In genomic region chr16:51705142-51705541, GRCh38 we compare ENCODE assay signal across 26 cellular contexts.
"Had no signal": no experiment of that assay in that cellular context is flagged by ENCODE, and none has a peak within 500 bp of the region (broad histone marks: within the 10 kb centered on the region; RNA-seq: fewer than 3 reads in every experiment).

No MANE protein-coding gene starts in this region.

- H3K36me3 ChIP-seq: colonic mucosa, esophagus squamous epithelium, gastroesophageal sphincter, heart left ventricle, left lung, lower lobe of right lung had no signal

- H3K27ac Mint-ChIP-seq: dendritic cell treated with granulocyte-macrophage colony-stimulating factor and Interleukin-4, amounts not matched to agents 40 ng/mL and 50 ng/mL, for 4 days; effector memory CD8-positive, alpha-beta T cell; immature natural killer cell; mesothelial cell of epicardium; naive B cell; naive thymus-derived CD8-positive, alpha-beta T cell had no signal

- H3K9me3 ChIP-seq: colonic mucosa had no signal

- H3K4me3 Mint-ChIP-seq: dendritic cell treated with granulocyte-macrophage colony-stimulating factor and Interleukin-4, amounts not matched to agents 40 ng/mL and 50 ng/mL, for 4 days; effector memory CD8-positive, alpha-beta T cell; immature natural killer cell; mesothelial cell of epicardium; naive B cell; naive thymus-derived CD8-positive, alpha-beta T cell had no signal

- H3K27me3 Mint-ChIP-seq: dendritic cell treated with granulocyte-macrophage colony-stimulating factor and Interleukin-4, amounts not matched to agents 40 ng/mL and 50 ng/mL, for 4 days; effector memory CD8-positive, alpha-beta T cell had no signal

- H3K4me1 Mint-ChIP-seq: immature natural killer cell; mesothelial cell of epicardium; naive B cell; naive thymus-derived CD8-positive, alpha-beta T cell had no signal

- H3K4me1 ChIP-seq: colonic mucosa, esophagus squamous epithelium, gastroesophageal sphincter, heart left ventricle, left lung, lower lobe of right lung had no signal

- H3K4me3 ChIP-seq: colonic mucosa, esophagus squamous epithelium, gastroesophageal sphincter, heart left ventricle, hepatocyte, left lung, lower lobe of right lung, mucosa of descending colon had no signal

- DNase-seq: colonic mucosa; cortex of kidney; effector CD8-positive, alpha-beta T cell; effector memory CD8-positive, alpha-beta T cell; erythroblast; esophagus squamous epithelium; foreskin fibroblast; foreskin melanocyte; heart left ventricle; hypothalamus; immature natural killer cell; islet precursor cell; left cardiac atrium; left lung; left ventricle myocardium superior; lower lobe of right lung; mesenchymal stem cell; mucosa of descending colon; naive B cell; naive thymus-derived CD8-positive, alpha-beta T cell had no signal

- H3K27me3 ChIP-seq: colonic mucosa, esophagus squamous epithelium, gastroesophageal sphincter, heart left ventricle, hepatocyte, left lung had no signal

- H3K27ac ChIP-seq: colonic mucosa, epithelial cell of prostate, esophagus squamous epithelium, gastroesophageal sphincter, heart left ventricle, hepatocyte, left lung, lower lobe of right lung had no signal

- ATAC-seq: effector memory CD8-positive, alpha-beta T cell; esophagus mucosa; gastroesophageal sphincter; heart left ventricle; left cardiac atrium; left lung; left ventricle myocardium superior; lower lobe of right lung; mucosa of descending colon; naive thymus-derived CD8-positive, alpha-beta T cell had no signal
